25 cellular contexts compared by ENCODE assay signal in genomic region chr19:4951671-4952070, GRCh38. TPM values are rescaled to one million over a fixed set of nuclear protein-coding genes. Genes with fewer than 3 reads are reported as not detected.
DNase-seq lines count a peak whose midpoint lies in the region; ATAC-seq, FAIRE-seq and TF ChIP-seq lines count a peak whose summit lies in the region.
"Had no signal": no experiment of that assay in that cellular context is flagged by ENCODE, and none has a peak within 500 bp of the region (broad histone marks: within the 10 kb centered on the region; RNA-seq: fewer than 3 reads in every experiment).

No MANE protein-coding gene starts in this region.

- peaks cover 0 to 2% of the 10 kb centered on the region in 2 donors for H3K4me1 Mint-ChIP-seq in stimulated activated naive B cell treated with anti-CD40 and anti-IgM and Interleukin-4, amounts not matched to agents 10 μg/mL and 1 μg/mL and 100 μg/mL, for 72 hours

- FAIRE-seq in GM19239 (lab: Jason Lieb, UNC): no peak
- FAIRE-seq: A204.1, GM12892, GM18507 had no signal

- no peak for DNase-seq in Right ventricle myocardium superior
- DNase-seq in cardiac septum (ENCODE audit: low spot score): no peak
- no peak for DNase-seq in OCI-LY7 (ENCODE audit: low spot score)
- no peak for DNase-seq in left ventricle myocardium superior
- no peak for DNase-seq in stimulated activated naive B cell treated with anti-CD40 and anti-IgM and Interleukin-4, amounts not matched to agents 10 μg/mL and 1 μg/mL and 100 μg/mL, for 72 hours
- DNase-seq in GM19239 (ENCODE audit: insufficient read length, low spot score): no peak
- DNase-seq in NOMO-1 treated with dmso at 0.1 percent for 144 hours (lab: John Stamatoyannopoulos, UW; ENCODE audit: unreplicated experiment): no peak
- DNase-seq in activated CD4-positive, alpha-beta T cell treated with anti-CD3 and anti-CD28 coated beads, Interleukin-2, amount 50 U/mL, for 48 hours: no peak
- DNase-seq: BE2C; Calu3; CD8-positive, alpha-beta T cell; H7; NCI-H1417; NCI-H187; NCI-H2107; NCI-H2227 treated with DMSO at 0.1 percent for 48 hours; NCI-H524; NCI-H82 had no signal

- POLR2A ChIA-PET in OCI-LY7 (lab: Charles Lee): no interaction called here

- peak overlapping the region; percentile 22 for H3K27ac Mint-ChIP-seq in stimulated activated naive B cell treated with anti-CD40 and anti-IgM and Interleukin-4, amounts not matched to agents 10 μg/mL and 1 μg/mL and 100 μg/mL, for 72 hours
- H3K27ac Mint-ChIP-seq: CD8-positive, alpha-beta T cell had no signal

- ATAC-seq in Right ventricle myocardium superior (ENCODE audit: poor library complexity) (peak; percentile 64), left ventricle myocardium superior (peak; percentile 60)
- no peak for ATAC-seq in stimulated activated naive B cell treated with anti-CD40 and anti-IgM and Interleukin-4, amounts not matched to agents 10 μg/mL and 1 μg/mL and 100 μg/mL, for 72 hours (replicated peaks)
- ATAC-seq: CD8-positive, alpha-beta T cell; Panc1 had no signal

- TF ChIP-seq CTCF in OCI-LY7 (conservative IDR thresholded peaks at IDR 0.05; ENCODE audit: low read length): no peak

- H3K9me2 ChIP-seq in OCI-LY7 (ENCODE audit: insufficient read depth, low read length): no peaks in the 10 kb centered on the region

- H3K4me1 ChIP-seq in OCI-LY7 (ENCODE audit: insufficient read depth, low read length, poor library complexity, severe bottlenecking): no peaks in the 10 kb centered on the region
- H3K4me1 ChIP-seq: BE2C had no signal

- intact Hi-C loops in Right ventricle myocardium superior (cut with DNase I): no loop called here
- intact Hi-C loops in cardiac septum (cut with DNase I): no loop called here
- intact Hi-C loops in OCI-LY7 (cut with micrococcal nuclease; ENCODE audit: unreplicated experiment): no loop called here
- intact Hi-C loops in left ventricle myocardium superior (cut with micrococcal nuclease): no loop called here

- no peaks in the 10 kb centered on the region for H3K9me3 Mint-ChIP-seq in stimulated activated naive B cell treated with anti-CD40 and anti-IgM and Interleukin-4, amounts not matched to agents 10 μg/mL and 1 μg/mL and 100 μg/mL, for 72 hours
- H3K9me3 Mint-ChIP-seq: CD8-positive, alpha-beta T cell had no signal

- no peak overlapping the region for H3K4me2 ChIP-seq in OCI-LY7 (ENCODE audit: low read length)
- H3K4me2 ChIP-seq: KMS-11 had no signal

- BruUV-seq in OCI-LY7 (replicated peaks; lab: Mats Ljungman, UMichigan): TSS peak; percentile 27

- no peaks in the 10 kb centered on the region for H3K9me3 ChIP-seq in OCI-LY7 (ENCODE audit: low read length)
- H3K9me3 ChIP-seq: BE2C had no signal

- H2AFZ ChIP-seq in OCI-LY7 (ENCODE audit: low read length): no peak overlapping the region

- no peaks in the 10 kb centered on the region for H3K27me3 Mint-ChIP-seq in stimulated activated naive B cell treated with anti-CD40 and anti-IgM and Interleukin-4, amounts not matched to agents 10 μg/mL and 1 μg/mL and 100 μg/mL, for 72 hours

- peaks cover 97% of the 10 kb centered on the region for H3K36me3 ChIP-seq in OCI-LY7 (ENCODE audit: insufficient read depth, low read length)

- H4K20me1 ChIP-seq in OCI-LY7 (ENCODE audit: insufficient read depth, low read length): no peaks in the 10 kb centered on the region

- H3K79me2 ChIP-seq in OCI-LY7 (ENCODE audit: insufficient read depth, low read depth, low read length): no peaks in the 10 kb centered on the region

- no peak overlapping the region for H3K27ac ChIP-seq in OCI-LY7 (ENCODE audit: low read depth, low read length, poor library complexity, severe bottlenecking)
- H3K27ac ChIP-seq: HL-60, KMS-11 had no signal

- peaks cover 38 to 54% of the 10 kb centered on the region in 2 donors for H3K36me3 Mint-ChIP-seq in stimulated activated naive B cell treated with anti-CD40 and anti-IgM and Interleukin-4, amounts not matched to agents 10 μg/mL and 1 μg/mL and 100 μg/mL, for 72 hours
- H3K36me3 Mint-ChIP-seq: CD8-positive, alpha-beta T cell had no signal

- no peak overlapping the region for H3K4me3 Mint-ChIP-seq in stimulated activated naive B cell treated with anti-CD40 and anti-IgM and Interleukin-4, amounts not matched to agents 10 μg/mL and 1 μg/mL and 100 μg/mL, for 72 hours
- H3K4me3 Mint-ChIP-seq: CD8-positive, alpha-beta T cell had no signal

- no peak overlapping the region for H3K4me3 ChIP-seq in OCI-LY7 (ENCODE audit: low read depth, low read length, poor library complexity, severe bottlenecking)

- CTCF ChIA-PET in OCI-LY7 (lab: Charles Lee; ENCODE audit: unreplicated experiment): no interaction called here

RNA-seq across cellular contexts. Expression of gene KDM4B, which starts 17.2 kb away (rescaled TPM):
- total RNA-seq in Right ventricle myocardium superior (34.6 TPM), cardiac septum (27.6 TPM), OCI-LY7 (2022) (36.3 and 44.2 TPM in 2 replicates), left ventricle myocardium superior (36.4 TPM)
- total RNA-seq in OCI-LY7 (2014; rRNA removed; shearing (Covaris generic)): 14.2 and 24.3 TPM in 2 replicates

RNA-seq across cellular contexts. Expression of gene UHRF1, which starts 42.4 kb away (rescaled TPM):
- total RNA-seq in Right ventricle myocardium superior (1.3 TPM), cardiac septum (1.00 TPM), OCI-LY7 (2022) (172 and 186 TPM in 2 replicates), left ventricle myocardium superior (1.5 TPM)
- 141 and 155 TPM in 2 replicates for total RNA-seq in OCI-LY7 (2014; rRNA removed; shearing (Covaris generic))

RNA-seq across cellular contexts. Expression of gene ARRDC5, which starts 49.0 kb away (rescaled TPM):
- total RNA-seq in Right ventricle myocardium superior (not detected), cardiac septum (not detected), OCI-LY7 (2022) (not detected in 2 replicates), left ventricle myocardium superior (not detected)
- total RNA-seq in OCI-LY7 (2014; rRNA removed; shearing (Covaris generic)): not detected in 2 replicates
- total RNA-seq: Calu3, H7, HT1080 had no signal

Comparison
In these comparisons a context has a peak if more than half of its experiments do, and no peak if none do; other contexts are left out.
1. ATAC-seq: peak in Right ventricle myocardium superior (single experiment) and left ventricle myocardium superior (single experiment); none in stimulated activated naive B cell treated with anti-CD40 and anti-IgM and Interleukin-4, amounts not matched to agents 10 μg/mL and 1 μg/mL and 100 μg/mL, for 72 hours (0 of 2).
2. RNA of gene UHRF1, which starts 42.4 kb away (total RNA-seq): 141 to 186 TPM in OCI-LY7; 1.5 TPM in left ventricle myocardium superior (single experiment), 1.3 TPM in Right ventricle myocardium superior (single experiment) and 1.00 TPM in cardiac septum (single experiment); every median in the first group is over 10 times any median in the second.